Comparison of ENCODE assay signal across 8 cellular contexts in genomic region chr14:69726761-69727511, GRCh38. TPM values are rescaled to one million over a fixed set of nuclear protein-coding genes. Genes with fewer than 3 reads are reported as not detected.
DNase-seq lines count a peak whose midpoint lies in the region; ATAC-seq and TF ChIP-seq lines count a peak whose summit lies in the region.

No MANE protein-coding gene starts in this region.

- no peaks in the 10 kb centered on the region for H3K9me3 ChIP-seq in A673 (ENCODE audit: low read depth, low read length, poor library complexity, severe bottlenecking)
- H3K9me3 ChIP-seq in right lobe of liver = no peaks in the 10 kb centered on the region

- H3K27me3 ChIP-seq in A673 (replicated peaks; ENCODE audit: insufficient read depth, low read depth, low read length, poor library complexity) (no peaks in the 10 kb centered on the region), right lobe of liver (no peaks in the 10 kb centered on the region)

- intact Hi-C loops in A673 (cut with micrococcal nuclease; ENCODE audit: unreplicated experiment) (loop anchor here (1.0 to 10.0 kb wide), 2 partner anchors 142 to 482 kb away; no protein-coding TSS in a partner anchor), right lobe of liver (cut with DNase I) (loop anchor here (5.0 to 10.0 kb wide), 3 partner anchors 125 to 142 kb away; no protein-coding TSS in a partner anchor)

- WGBS in right lobe of liver (ENCODE audit: insufficient coverage, low coverage, low lambda C conversion rate, missing lambda C conversion rate) = 3% methylated on average over 16 of the region's 51 CpGs

- ATAC-seq in GM18502 (IDR thresholded peaks at IDR 0.05; ENCODE audit: poor library complexity, unreplicated experiment) (peak; percentile 86), HG03095 (IDR thresholded peaks at IDR 0.05; ENCODE audit: unreplicated experiment) (peak; percentile 72), right lobe of liver (peak; percentile 88 to 91 (median 90))

- peaks cover 3% of the 10 kb centered on the region for H3K4me1 ChIP-seq in A673 (ENCODE audit: insufficient read depth, low read length, poor library complexity, severe bottlenecking)
- H3K4me1 ChIP-seq in right lobe of liver = peaks cover 0 to 5% (median 0%) of the 10 kb centered on the region in 4 donors

- no peak overlapping the region for H3K27ac ChIP-seq in A673 (ENCODE audit: low read depth, low read length, poor library complexity, severe bottlenecking)
- peak overlapping the region in 2 of 3 donors; percentile 26 to 32 for H3K27ac ChIP-seq in right lobe of liver

- CTCF ChIA-PET in A673 (lab: Charles Lee) = interaction anchor here (0.6 to 1.2 kb wide), 5 partner anchors 115 to 147 kb away, joined by 3 to 19 read pairs (median 3); no protein-coding TSS in a partner anchor

- H3K36me3 ChIP-seq in A673 (ENCODE audit: insufficient read depth, low read length, poor library complexity, severe bottlenecking) = no peaks in the 10 kb centered on the region
- no peaks in the 10 kb centered on the region for H3K36me3 ChIP-seq in right lobe of liver

- peak; percentile 96 for TF ChIP-seq CTCF in A673 (conservative IDR thresholded peaks at IDR 0.05; ENCODE audit: low read depth, low read length)
- TF ChIP-seq CTCF in right lobe of liver (IDR thresholded peaks at IDR 0.05) = peak; percentile 96 to 99 (median 98)

- POLR2A ChIA-PET in A673 (lab: Charles Lee; ENCODE audit: low non-redundant PET) = no interaction called here

- no TSS peak for BruUV-seq in A673 (replicated peaks; lab: Mats Ljungman, UMichigan)

- peak; percentile 85 for DNase-seq in A673 (ENCODE audit: low spot score)
- DNase-seq in NCI-H226 = peak; percentile 59
- peak; percentile 80 to 81 for DNase-seq in activated CD4-positive, alpha-beta T cell treated with anti-CD3 and anti-CD28 coated beads, Interleukin-2, amount 50 U/mL, for 24 hours (ENCODE audit: low read depth in 1 of 2, low spot score in 1 of 2)
- peak; percentile 59 for DNase-seq in dedifferentiated amniotic fluid mesenchymal stem cell (ENCODE audit: extremely low spot score)
- DNase-seq in right lobe of liver = peak; percentile 85 to 90 (median 85)
- DNase-seq in stimulated activated CD4-positive, alpha-beta T cell treated with anti-CD3 and anti-CD28 coated beads, Interleukin-4, amount 100 ng/mL, for 24 hours = peak; percentile 85

- TF ChIP-seq POLR2A in right lobe of liver (IDR thresholded peaks at IDR 0.05) = no peak

- H3K4me3 ChIP-seq in A673 (ENCODE audit: low read depth, low read length, poor library complexity, severe bottlenecking) = peak overlapping the region; percentile 35
- peak overlapping the region; percentile 33 to 59 (median 45) for H3K4me3 ChIP-seq in right lobe of liver

RNA-seq across cellular contexts. Expression of gene SRSF5, which starts 40.0 kb away (rescaled TPM):
- total RNA-seq in A673 (2021) = 324 and 338 TPM in 2 replicates
- 100 to 1,000 TPM in 4 of 6 experiments, 10 to 100 TPM in 2; 82.3 to 204 (median 126) TPM for total RNA-seq in right lobe of liver
